8 cellular contexts compared by ENCODE assay signal in genomic region chr1:201593200-201593828, GRCh38. TPM values are rescaled to one million over a fixed set of nuclear protein-coding genes. Genes with fewer than 3 reads are reported as not detected.
DNase-seq lines count a peak whose midpoint lies in the region; ATAC-seq, FAIRE-seq and TF ChIP-seq lines count a peak whose summit lies in the region.

No MANE protein-coding gene starts in this region.

- H3K27me3 Mint-ChIP-seq in WTC11 (ENCODE audit: low read depth): peaks cover 2% of the 10 kb centered on the region; the same call in 1 of the 2 replicates

- H3K9me3 Mint-ChIP-seq in WTC11: no peaks in the 10 kb centered on the region

- DNase-seq in H54 (ENCODE audit: insufficient read length, low spot score) (peak; percentile 72), SIG-M5 treated with dmso at 0.1 percent for 504 hours (lab: John Stamatoyannopoulos, UW; ENCODE audit: unreplicated experiment) (peak; percentile 95), fibroblast of villous mesenchyme (ENCODE audit: low read depth) (peak; percentile 100), WTC11 (ENCODE audit: low spot score) (no peak), NCI-H345 (lab: John Stamatoyannopoulos, UW) (no peak)

- POLR2A ChIA-PET in WTC11 (lab: Charles Lee): no interaction called here

- no peak overlapping the region for H3K27ac Mint-ChIP-seq in WTC11

- no peak overlapping the region for H3K4me3 Mint-ChIP-seq in WTC11

- CTCF ChIA-PET in WTC11 (lab: Charles Lee): interaction anchor here (0.6 to 1.8 kb wide), 4 partner anchors 8 to 407 kb away, joined by 3 to 8 read pairs (median 4); no protein-coding TSS in a partner anchor

- H3K9ac ChIP-seq in skeletal muscle satellite cell (ENCODE audit: low read depth, low read length): peak overlapping the region; percentile 16

- peaks cover 68% of the 10 kb centered on the region for H3K36me3 ChIP-seq in skeletal muscle satellite cell (ENCODE audit: insufficient read depth, low read length)

- TF ChIP-seq CTCF in fibroblast of villous mesenchyme (IDR thresholded peaks at IDR 0.05; ENCODE audit: insufficient read depth, low read depth, low read length) (no peak), WTC11 (IDR thresholded peaks at IDR 0.05) (no peak)

- peaks cover 41% of the 10 kb centered on the region for H3K4me1 ChIP-seq in skeletal muscle satellite cell (ENCODE audit: control insufficient read depth, insufficient read depth, low read length)

- no peaks in the 10 kb centered on the region for H3K27me3 ChIP-seq in skeletal muscle satellite cell (ENCODE audit: control insufficient read depth, insufficient read depth, low read length)

- peak overlapping the region; percentile 41 for H3K4me2 ChIP-seq in skeletal muscle satellite cell (ENCODE audit: low read length)

- no peak for FAIRE-seq in H54 (lab: Jason Lieb, UNC)

- ATAC-seq in WTC11 (no peak), HG02884 (IDR thresholded peaks at IDR 0.05; ENCODE audit: unreplicated experiment) (no peak), HG03175 (IDR thresholded peaks at IDR 0.05; ENCODE audit: unreplicated experiment) (no peak)

- no peaks in the 10 kb centered on the region for H3K9me3 ChIP-seq in skeletal muscle satellite cell (replicated peaks; ENCODE audit: low read length)

- H3K4me1 Mint-ChIP-seq in WTC11: peaks cover 46% of the 10 kb centered on the region

- H3K36me3 Mint-ChIP-seq in WTC11: no peaks in the 10 kb centered on the region

- TF ChIP-seq POLR2A in H54 (IDR thresholded peaks at IDR 0.05; ENCODE audit: low read depth, low read length): no peak

- H3K4me3 ChIP-seq in fibroblast of villous mesenchyme (ENCODE audit: low read depth, low read length) (no peak overlapping the region), skeletal muscle satellite cell (ENCODE audit: low read length) (peak overlapping the region; percentile 1)

TF ChIP-seq in WTC11, 78 proteins besides CTCF, POLR2A, EP300 and RAD21:
- TF ChIP-seq CREB1 (CRISPR knock-in tag; IDR thresholded peaks at IDR 0.05) (no peak), PRDM15 (CRISPR knock-in tag; IDR thresholded peaks at IDR 0.05) (no peak), ATF2 (CRISPR knock-in tag; IDR thresholded peaks at IDR 0.05; ENCODE audit: borderline replicate concordance, low read depth) (no peak), SOX15 (CRISPR knock-in tag; IDR thresholded peaks at IDR 0.05) (no peak), ATF3 (CRISPR knock-in tag; conservative IDR thresholded peaks at IDR 0.05) (no peak)

RNA-seq across cellular contexts. Expression of gene NAV1, which starts 54.4 kb away (rescaled TPM):
- total RNA-seq in fibroblast of villous mesenchyme (37.6 and 48.6 TPM in 2 replicates), WTC11 (2021) (41.0 to 51.0 TPM (median 46.2 TPM) in 3 replicates)
- total RNA-seq in skeletal muscle satellite cell (2012; rRNA removed): 43.9 and 60.7 TPM in 2 replicates

Comparison
In these comparisons a context has a peak if more than half of its experiments do, and no peak if none do; other contexts are left out.
1. DNase-seq: peak in H54 (single experiment), SIG-M5 treated with dmso at 0.1 percent for 504 hours (single experiment) and fibroblast of villous mesenchyme (single experiment); none in WTC11 (single experiment) and NCI-H345 (single experiment).